In the genomic region with DNA sequence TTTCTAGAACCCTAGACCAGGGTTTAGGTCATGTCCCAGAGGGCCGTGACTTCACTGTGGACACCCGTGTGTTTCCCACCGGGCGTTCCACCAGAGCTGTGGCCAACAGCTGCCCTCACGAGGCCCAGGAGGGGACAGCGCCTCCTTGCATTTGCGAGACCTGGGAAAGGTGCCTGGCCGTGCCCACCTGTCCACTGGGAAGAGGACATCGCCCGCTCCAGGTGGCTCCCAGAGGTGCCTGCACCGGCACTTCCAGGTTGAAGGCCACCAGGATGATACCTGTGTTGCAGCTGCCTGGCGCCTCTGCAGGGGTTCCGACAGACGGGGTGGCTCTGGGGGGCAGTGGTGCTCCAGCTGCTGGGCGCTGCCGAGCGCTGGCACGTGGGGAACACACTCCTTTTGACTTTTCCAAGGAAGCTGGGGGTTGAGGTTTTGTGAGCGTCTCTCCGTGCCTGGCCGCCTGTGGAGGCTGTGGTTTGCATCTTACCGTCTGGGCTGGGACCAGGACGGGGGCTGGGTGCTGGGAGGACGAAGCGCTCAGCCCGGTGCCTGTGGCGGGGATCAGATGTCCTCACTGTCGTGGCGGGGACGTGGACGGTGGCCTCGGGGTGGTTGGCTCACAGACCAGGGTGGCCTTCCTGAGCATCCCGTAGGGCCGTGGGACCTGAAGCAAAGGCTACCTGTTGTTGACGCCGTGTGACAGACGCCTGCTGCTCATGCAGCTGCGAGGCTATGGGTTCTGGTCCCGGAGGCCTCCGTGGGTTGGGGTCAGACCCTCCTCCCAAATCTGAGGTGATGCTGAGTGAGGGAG, we compare ENCODE assay signal across 13 cellular contexts.
"Had no signal": no experiment of that assay in that cellular context is flagged by ENCODE, and none has a peak within 500 bp of the region (broad histone marks: within the 10 kb centered on the region; RNA-seq: fewer than 3 reads in every experiment).

No MANE protein-coding gene starts in this region.

- H3K9me3 ChIP-seq: pancreas, tibial artery had no signal

- H3K4me1 ChIP-seq: pancreas, tibial artery had no signal

- H3K27ac Mint-ChIP-seq: activated CD4-positive, alpha-beta memory T cell treated with anti-CD3 and anti-CD28 coated beads for 36 hours; activated naive CD8-positive, alpha-beta T cell treated with anti-CD3 and anti-CD28 coated beads for 36 hours; stimulated activated effector memory CD8-positive, alpha-beta T cell treated with anti-CD3 and anti-CD28 coated beads, Interleukin-12 subunit alpha, Interleukin-12 subunit beta, amount 100 ng/mL, for 72 hours; T-helper 2 cell treated with Interferon-gamma antibody and Interleukin-4, amounts not matched to agents 5 μg/mL and 100 μg/mL, for 36 hours had no signal

- H3K4me3 Mint-ChIP-seq: activated CD4-positive, alpha-beta memory T cell treated with anti-CD3 and anti-CD28 coated beads for 36 hours; activated naive CD8-positive, alpha-beta T cell treated with anti-CD3 and anti-CD28 coated beads for 36 hours; neural crest cell; stimulated activated effector memory CD8-positive, alpha-beta T cell treated with anti-CD3 and anti-CD28 coated beads, Interleukin-12 subunit alpha, Interleukin-12 subunit beta, amount 100 ng/mL, for 72 hours; T-helper 2 cell treated with Interferon-gamma antibody and Interleukin-4, amounts not matched to agents 5 μg/mL and 100 μg/mL, for 36 hours had no signal

- H3K4me1 Mint-ChIP-seq: activated naive CD8-positive, alpha-beta T cell treated with anti-CD3 and anti-CD28 coated beads for 36 hours; neural crest cell; stimulated activated effector memory CD8-positive, alpha-beta T cell treated with anti-CD3 and anti-CD28 coated beads, Interleukin-12 subunit alpha, Interleukin-12 subunit beta, amount 100 ng/mL, for 72 hours had no signal

- H3K27me3 ChIP-seq: brain microvascular endothelial cell, pancreas had no signal

- H3K36me3 ChIP-seq: brain microvascular endothelial cell, pancreas, tibial artery had no signal

- H3K27ac ChIP-seq: brain microvascular endothelial cell, pancreas, tibial artery had no signal

- H3K9me3 Mint-ChIP-seq: activated CD4-positive, alpha-beta memory T cell treated with anti-CD3 and anti-CD28 coated beads for 36 hours; activated naive CD8-positive, alpha-beta T cell treated with anti-CD3 and anti-CD28 coated beads for 36 hours; neural crest cell; stimulated activated effector memory CD8-positive, alpha-beta T cell treated with anti-CD3 and anti-CD28 coated beads, Interleukin-12 subunit alpha, Interleukin-12 subunit beta, amount 100 ng/mL, for 72 hours; T-helper 2 cell treated with Interferon-gamma antibody and Interleukin-4, amounts not matched to agents 5 μg/mL and 100 μg/mL, for 36 hours had no signal

- H3K36me3 Mint-ChIP-seq: activated CD4-positive, alpha-beta memory T cell treated with anti-CD3 and anti-CD28 coated beads for 36 hours; activated naive CD8-positive, alpha-beta T cell treated with anti-CD3 and anti-CD28 coated beads for 36 hours; stimulated activated effector memory CD8-positive, alpha-beta T cell treated with anti-CD3 and anti-CD28 coated beads, Interleukin-12 subunit alpha, Interleukin-12 subunit beta, amount 100 ng/mL, for 72 hours had no signal

- H3K27me3 Mint-ChIP-seq: activated naive CD8-positive, alpha-beta T cell treated with anti-CD3 and anti-CD28 coated beads for 36 hours had no signal

- ATAC-seq: pancreas; stimulated activated effector memory CD8-positive, alpha-beta T cell treated with anti-CD3 and anti-CD28 coated beads, Interleukin-12 subunit alpha, Interleukin-12 subunit beta, amount 100 ng/mL, for 72 hours had no signal

- DNase-seq: activated CD4-positive, alpha-beta memory T cell treated with anti-CD3 and anti-CD28 coated beads for 36 hours; activated gamma-delta T cell; activated naive CD8-positive, alpha-beta T cell treated with anti-CD3 and anti-CD28 coated beads for 36 hours; activated T-cell treated with anti-CD3 and anti-CD28 coated beads, Interleukin-2, amount 50 U/mL, for 48 hours; brain microvascular endothelial cell; cerebellar nuclear complex; retina; tibial artery had no signal

- H3K4me3 ChIP-seq: pancreas, smooth muscle cell, tibial artery had no signal
